16 cellular contexts compared by ENCODE assay signal in genomic region chr2:120246546-120247300, GRCh38. TPM values are rescaled to one million over a fixed set of nuclear protein-coding genes. Genes with fewer than 3 reads are reported as not detected.
DNase-seq lines count a peak whose midpoint lies in the region; ATAC-seq, FAIRE-seq and TF ChIP-seq lines count a peak whose summit lies in the region.
"Had no signal": no experiment of that assay in that cellular context is flagged by ENCODE, and none has a peak within 500 bp of the region (broad histone marks: within the 10 kb centered on the region; RNA-seq: fewer than 3 reads in every experiment).

No MANE protein-coding gene starts in this region.

- TF ChIP-seq CTCF in Caco-2 (IDR thresholded peaks at IDR 0.05; ENCODE audit: insufficient read depth in 1 of 2, low read depth in 1 of 2, low read length in 1 of 2, severe bottlenecking in 1 of 2, unreplicated experiment in 1 of 2), result no peak
- TF ChIP-seq CTCF in HFFc6 (IDR thresholded peaks at IDR 0.05), result no peak

- no peak overlapping the region for H3K4me3 ChIP-seq in Caco-2 (ENCODE audit: low read depth, low read length)

- BruUV-seq in Caco-2 (replicated peaks; lab: Mats Ljungman, UMichigan), result no TSS peak

- DNase-seq in Caco-2, result peak in 1 of 2 experiments; percentile 29
- no peak for DNase-seq in HFFc6
- DNase-seq in NCI-H82 (lab: John Stamatoyannopoulos, UW), result peak; percentile 93
- DNase-seq in mesenteric fat pad (ENCODE audit: low spot score), result peak; percentile 74
- no peak for DNase-seq in glomerular visceral epithelial cell (ENCODE audit: extremely low spot score)
- DNase-seq in GM12892 (ENCODE audit: insufficient read length), result no peak
- no peak for DNase-seq in T-helper 2 cell
- DNase-seq: activated naive CD4-positive, alpha-beta T cell treated with anti-CD3 and anti-CD28 coated beads for 36 hours; CD4-positive, CD25-positive, alpha-beta regulatory T cell; KG1; kidney glomerular epithelial cell; naive thymus-derived CD4-positive, alpha-beta T cell; NCI-H2081 treated with DMSO at 0.1 percent for 48 hours had no signal

- H3K9me3 ChIP-seq in Caco-2, result no peaks in the 10 kb centered on the region

- no peaks in the 10 kb centered on the region for H3K36me3 ChIP-seq in Caco-2 (ENCODE audit: control insufficient read depth, insufficient read depth, low read length)

- H3K27ac Mint-ChIP-seq in Caco-2 (ENCODE audit: unreplicated experiment), result peak overlapping the region; percentile 93
- H3K27ac Mint-ChIP-seq in HFFc6, result peak overlapping the region; percentile 20; the same call in 1 of the 2 replicates
- H3K27ac Mint-ChIP-seq: activated naive CD4-positive, alpha-beta T cell treated with anti-CD3 and anti-CD28 coated beads for 36 hours; CD4-positive, CD25-positive, alpha-beta regulatory T cell had no signal

- intact Hi-C loops in Caco-2 (cut with micrococcal nuclease; ENCODE audit: unreplicated experiment), result no loop called here

- H3K36me3 Mint-ChIP-seq in Caco-2 (ENCODE audit: insufficient read depth, unreplicated experiment) (peaks cover 6% of the 10 kb centered on the region), HFFc6 (ENCODE audit: low read depth) (no peaks in the 10 kb centered on the region; the same call in 1 of the 2 replicates)
- H3K36me3 Mint-ChIP-seq: CD4-positive, CD25-positive, alpha-beta regulatory T cell had no signal

- FAIRE-seq in GM12892 (lab: Jason Lieb, UNC), result no peak
- FAIRE-seq: endometrium had no signal

- peak overlapping the region; percentile 55 for H3K4me3 Mint-ChIP-seq in Caco-2 (ENCODE audit: unreplicated experiment)
- H3K4me3 Mint-ChIP-seq in HFFc6, result no peak overlapping the region
- H3K4me3 Mint-ChIP-seq: activated naive CD4-positive, alpha-beta T cell treated with anti-CD3 and anti-CD28 coated beads for 36 hours had no signal

- H3K9me3 Mint-ChIP-seq in Caco-2 (ENCODE audit: unreplicated experiment), result no peaks in the 10 kb centered on the region
- no peaks in the 10 kb centered on the region for H3K9me3 Mint-ChIP-seq in HFFc6

- POLR2A ChIA-PET in Caco-2 (lab: Charles Lee), result interaction anchor here (0.5 to 1.2 kb wide), 2 partner anchors 11 to 24 kb away, joined by 3 to 6 read pairs; partner anchors contain the start of gene TMEM185B

- peaks cover 39% of the 10 kb centered on the region for H3K4me1 ChIP-seq in Caco-2

- CTCF ChIA-PET in Caco-2 (lab: Charles Lee), result interaction anchor here (0.8 kb wide), 1 partner anchor 65 kb away, joined by 4 read pairs; no protein-coding TSS in a partner anchor

- ATAC-seq in GM18868 (IDR thresholded peaks at IDR 0.05; ENCODE audit: unreplicated experiment), result no peak
- ATAC-seq: naive thymus-derived CD4-positive, alpha-beta T cell; sciatic nerve had no signal

- no peaks in the 10 kb centered on the region for H3K27me3 ChIP-seq in Caco-2 (replicated peaks; ENCODE audit: control insufficient read depth, insufficient read depth, low read length)

- H3K27me3 Mint-ChIP-seq in Caco-2 (ENCODE audit: insufficient read depth, unreplicated experiment), result no peaks in the 10 kb centered on the region
- peaks cover 5% of the 10 kb centered on the region; the same call in 1 of the 2 replicates for H3K27me3 Mint-ChIP-seq in HFFc6 (ENCODE audit: insufficient read depth)

- peaks cover 27% of the 10 kb centered on the region for H3K4me1 Mint-ChIP-seq in Caco-2 (ENCODE audit: low read depth, unreplicated experiment)
- H3K4me1 Mint-ChIP-seq in HFFc6 (ENCODE audit: low read depth), result peaks cover 44% of the 10 kb centered on the region

- no peak for TF ChIP-seq POLR2A in GM12892 (IDR thresholded peaks at IDR 0.05; ENCODE audit: low read depth, low read length)

RNA-seq across cellular contexts. Expression of gene RALB, which starts 5.9 kb away (rescaled TPM):
- 56.5 and 59.4 TPM in 2 replicates for total RNA-seq in Caco-2 (2022)
- total RNA-seq in HFFc6 (2021; fragmentation: NEBNext Ultra II Directional; extraction: Animal tissue kit (Norgen Biotek cat#: 25700)), result 10 to 100 TPM; 60.1 to 72.5 (median 69.2) TPM
- 50.8 TPM for total RNA-seq in mesenteric fat pad
- 79.0 TPM for polyA plus RNA-seq in GM12892 (2012; ENCODE audit: missing spikeins)

RNA-seq across cellular contexts. Expression of gene TMEM185B, which starts 23.5 kb away (rescaled TPM):
- total RNA-seq in Caco-2 (2022) (67.3 and 69.9 TPM in 2 replicates), mesenteric fat pad (20.4 TPM)
- 10 to 100 TPM; 29.2 to 36.4 (median 31.3) TPM for total RNA-seq in HFFc6 (2021; fragmentation: NEBNext Ultra II Directional; extraction: Animal tissue kit (Norgen Biotek cat#: 25700))
- polyA plus RNA-seq in GM12892 (2012; ENCODE audit: missing spikeins), result 7.8 TPM

Comparison
In these comparisons a context has a peak if more than half of its experiments do, and no peak if none do; other contexts are left out.
1. DNase-seq: peak in NCI-H82 (single experiment) and mesenteric fat pad (single experiment); none in HFFc6 (single experiment), glomerular visceral epithelial cell (single experiment), GM12892 (single experiment) and T-helper 2 cell (0 of 5).